ENCODE assay signal across 26 cellular contexts in the genomic region with DNA sequence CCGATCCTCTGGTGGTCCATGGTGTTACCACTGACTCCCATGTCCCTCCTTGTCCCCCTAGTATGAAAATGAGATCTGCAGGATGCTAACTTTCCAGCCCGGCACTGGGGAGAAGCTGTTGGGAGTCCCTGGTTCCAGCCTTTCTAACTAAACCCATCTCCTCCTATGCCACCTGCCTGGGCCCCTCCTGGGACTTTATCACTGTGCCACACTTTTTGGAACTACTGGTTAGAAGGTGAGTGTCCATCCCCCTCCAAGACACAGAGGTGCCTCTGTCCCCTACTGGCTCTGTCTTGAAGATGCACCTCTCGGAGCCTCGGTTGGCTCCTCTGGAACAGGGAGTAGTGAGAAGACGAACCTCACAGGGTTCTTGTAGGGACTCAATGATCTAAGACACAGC. TPM values are rescaled to one million over a fixed set of nuclear protein-coding genes. Genes with fewer than 3 reads are reported as not detected.
DNase-seq lines count a peak whose midpoint lies in the region; ATAC-seq and TF ChIP-seq lines count a peak whose summit lies in the region.
"Had no signal": no experiment of that assay in that cellular context is flagged by ENCODE, and none has a peak within 500 bp of the region (broad histone marks: within the 10 kb centered on the region; RNA-seq: fewer than 3 reads in every experiment).

A gene with protein sequence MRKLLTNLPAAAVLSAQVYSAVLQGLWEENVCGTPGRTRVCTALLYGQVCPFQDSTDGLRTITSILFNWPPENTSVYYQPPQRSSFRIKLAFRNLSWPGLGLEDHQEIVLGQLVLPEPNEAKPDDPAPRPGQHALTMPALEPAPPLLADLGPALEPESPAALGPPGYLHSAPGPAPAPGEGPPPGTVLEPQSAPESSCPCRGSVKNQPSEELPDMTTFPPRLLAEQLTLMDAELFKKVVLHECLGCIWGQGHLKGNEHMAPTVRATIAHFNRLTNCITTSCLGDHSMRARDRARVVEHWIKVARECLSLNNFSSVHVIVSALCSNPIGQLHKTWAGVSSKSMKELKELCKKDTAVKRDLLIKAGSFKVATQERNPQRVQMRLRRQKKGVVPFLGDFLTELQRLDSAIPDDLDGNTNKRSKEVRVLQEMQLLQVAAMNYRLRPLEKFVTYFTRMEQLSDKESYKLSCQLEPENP (plus strand): TSS at position 301 of the 400 bp plus-strand sequence. CDS start 1,018 bp downstream, outside the sequence.

- TF ChIP-seq CTCF in CD8-positive, alpha-beta T cell (IDR thresholded peaks at IDR 0.05), result no peak

- no peak within 1 kb of the TSS for H3K4me3 ChIP-seq in CD8-positive, alpha-beta T cell (ENCODE audit: low read depth, low read length)
- H3K4me3 ChIP-seq: esophagus squamous epithelium, gastroesophageal sphincter, HAP-1, ovary, upper lobe of left lung had no signal

- peak; percentile 23 for DNase-seq in activated T-cell treated with anti-CD3 and anti-CD28 coated beads, Interleukin-2, amount 50 U/mL, for 24 hours
- DNase-seq in activated T-cell treated with anti-CD3 and anti-CD28 coated beads, Interleukin-2, amount 50 U/mL, for 48 hours, result no peak
- no peak for DNase-seq in CD8-positive, alpha-beta T cell
- DNase-seq in activated T-helper 1 cell treated with anti-CD3 and anti-CD28 coated beads, Interleukin-12 subunit alpha, Interleukin-12 subunit beta, Interleukin-2, Interleukin-4 antibody, amounts not matched to agents 30 ng/mL and 10 ng/mL and 1 ng/mL, durations not matched to agents 14 hours and 24 hours and 36 hours (ENCODE audit: low spot score), result no peak
- peak; percentile 45 for DNase-seq in posterior vena cava (ENCODE audit: low spot score)
- no peak for DNase-seq in NCI-H526 (lab: John Stamatoyannopoulos, UW)
- DNase-seq in iPS-NIHi11 (ENCODE audit: low spot score), result no peak
- DNase-seq: DMS 273 treated with DMSO at 0.1 percent for 48 hours; effector memory CD4-positive, alpha-beta T cell; esophagus squamous epithelium; mammary epithelial cell; NCI-H1417; NCI-H2081 treated with DMSO at 0.1 percent for 48 hours; NCI-H446; ovary; PC-3; SIG-M5; stimulated activated CD8-positive, alpha-beta memory T cell treated with anti-CD3 and anti-CD28 coated beads, Interleukin-4, amount 100 ng/mL, for 48 hours; upper lobe of left lung had no signal

- no peak within 1 kb of the TSS for H3K27ac ChIP-seq in CD8-positive, alpha-beta T cell (ENCODE audit: low read depth, low read length)
- H3K27ac ChIP-seq: esophagus squamous epithelium, gastroesophageal sphincter, ovary, upper lobe of left lung had no signal

- POLR2A ChIA-PET in CD8-positive, alpha-beta T cell (lab: Charles Lee), result no interaction called here

- no peaks in the 10 kb centered on the region for H3K27me3 Mint-ChIP-seq in activated T-cell treated with anti-CD3 and anti-CD28 coated beads, Interleukin-2, amount 50 U/mL, for 24 hours
- H3K27me3 Mint-ChIP-seq in CD8-positive, alpha-beta T cell (ENCODE audit: low read depth), result no peaks in the 10 kb centered on the region
- H3K27me3 Mint-ChIP-seq in activated T-helper 1 cell treated with anti-CD3 and anti-CD28 coated beads, Interleukin-12 subunit alpha, Interleukin-12 subunit beta, Interleukin-2, Interleukin-4 antibody, amounts not matched to agents 30 ng/mL and 10 ng/mL and 1 ng/mL, durations not matched to agents 14 hours and 24 hours and 36 hours (ENCODE audit: insufficient read depth), result no peaks in the 10 kb centered on the region
- H3K27me3 Mint-ChIP-seq: activated naive CD4-positive, alpha-beta T cell treated with anti-CD3 and anti-CD28 coated beads, Interleukin-2, amount 50 U/mL, for 24 hours had no signal

- CTCF ChIA-PET in CD8-positive, alpha-beta T cell (lab: Charles Lee), result no interaction called here

- no peak for ATAC-seq in CD8-positive, alpha-beta T cell
- no peak for ATAC-seq in HG03457 (IDR thresholded peaks at IDR 0.05; ENCODE audit: unreplicated experiment)
- ATAC-seq: gastroesophageal sphincter, PC-3, sciatic nerve had no signal

- no peak within 1 kb of the TSS for H3K4me3 Mint-ChIP-seq in activated T-cell treated with anti-CD3 and anti-CD28 coated beads, Interleukin-2, amount 50 U/mL, for 24 hours
- H3K4me3 Mint-ChIP-seq in CD8-positive, alpha-beta T cell, result no peak within 1 kb of the TSS
- H3K4me3 Mint-ChIP-seq in activated T-helper 1 cell treated with anti-CD3 and anti-CD28 coated beads, Interleukin-12 subunit alpha, Interleukin-12 subunit beta, Interleukin-2, Interleukin-4 antibody, amounts not matched to agents 30 ng/mL and 10 ng/mL and 1 ng/mL, durations not matched to agents 14 hours and 24 hours and 36 hours, result no peak within 1 kb of the TSS
- H3K4me3 Mint-ChIP-seq: activated naive CD4-positive, alpha-beta T cell treated with anti-CD3 and anti-CD28 coated beads, Interleukin-2, amount 50 U/mL, for 24 hours had no signal

- H3K4me1 ChIP-seq in CD8-positive, alpha-beta T cell (ENCODE audit: insufficient read depth, low read length), result peaks cover 17% of the 10 kb centered on the region
- H3K4me1 ChIP-seq: HAP-1 had no signal

- H3K36me3 ChIP-seq in CD8-positive, alpha-beta T cell (ENCODE audit: insufficient read depth, low read length), result peaks cover 3% of the 10 kb centered on the region
- H3K36me3 ChIP-seq: ovary had no signal

- H3K27ac Mint-ChIP-seq in activated T-cell treated with anti-CD3 and anti-CD28 coated beads, Interleukin-2, amount 50 U/mL, for 24 hours, result peak within 1 kb of the TSS; percentile 34
- peak within 1 kb of the TSS; percentile 20 for H3K27ac Mint-ChIP-seq in CD8-positive, alpha-beta T cell
- H3K27ac Mint-ChIP-seq in activated T-helper 1 cell treated with anti-CD3 and anti-CD28 coated beads, Interleukin-12 subunit alpha, Interleukin-12 subunit beta, Interleukin-2, Interleukin-4 antibody, amounts not matched to agents 30 ng/mL and 10 ng/mL and 1 ng/mL, durations not matched to agents 14 hours and 24 hours and 36 hours, result no peak within 1 kb of the TSS
- H3K27ac Mint-ChIP-seq: activated naive CD4-positive, alpha-beta T cell treated with anti-CD3 and anti-CD28 coated beads, Interleukin-2, amount 50 U/mL, for 24 hours had no signal

- H3K36me3 Mint-ChIP-seq in activated T-cell treated with anti-CD3 and anti-CD28 coated beads, Interleukin-2, amount 50 U/mL, for 24 hours (ENCODE audit: low read depth), result peaks cover 64% of the 10 kb centered on the region
- H3K36me3 Mint-ChIP-seq in CD8-positive, alpha-beta T cell, result peaks cover 36% of the 10 kb centered on the region
- peaks cover 19% of the 10 kb centered on the region for H3K36me3 Mint-ChIP-seq in activated T-helper 1 cell treated with anti-CD3 and anti-CD28 coated beads, Interleukin-12 subunit alpha, Interleukin-12 subunit beta, Interleukin-2, Interleukin-4 antibody, amounts not matched to agents 30 ng/mL and 10 ng/mL and 1 ng/mL, durations not matched to agents 14 hours and 24 hours and 36 hours (ENCODE audit: low read depth)

- no peaks in the 10 kb centered on the region for H3K9me3 ChIP-seq in CD8-positive, alpha-beta T cell (ENCODE audit: low read length)
- H3K9me3 ChIP-seq: esophagus squamous epithelium, gastroesophageal sphincter, HAP-1, ovary, upper lobe of left lung had no signal

- no peaks in the 10 kb centered on the region for H3K9me3 Mint-ChIP-seq in activated T-cell treated with anti-CD3 and anti-CD28 coated beads, Interleukin-2, amount 50 U/mL, for 24 hours
- no peaks in the 10 kb centered on the region for H3K9me3 Mint-ChIP-seq in CD8-positive, alpha-beta T cell
- H3K9me3 Mint-ChIP-seq in activated T-helper 1 cell treated with anti-CD3 and anti-CD28 coated beads, Interleukin-12 subunit alpha, Interleukin-12 subunit beta, Interleukin-2, Interleukin-4 antibody, amounts not matched to agents 30 ng/mL and 10 ng/mL and 1 ng/mL, durations not matched to agents 14 hours and 24 hours and 36 hours, result no peaks in the 10 kb centered on the region
- H3K9me3 Mint-ChIP-seq: activated naive CD4-positive, alpha-beta T cell treated with anti-CD3 and anti-CD28 coated beads, Interleukin-2, amount 50 U/mL, for 24 hours had no signal

- peaks cover 20% of the 10 kb centered on the region for H3K4me1 Mint-ChIP-seq in activated T-cell treated with anti-CD3 and anti-CD28 coated beads, Interleukin-2, amount 50 U/mL, for 24 hours (ENCODE audit: low read depth)
- H3K4me1 Mint-ChIP-seq in CD8-positive, alpha-beta T cell (ENCODE audit: low read depth), result peaks cover 31% of the 10 kb centered on the region
- peaks cover 10% of the 10 kb centered on the region for H3K4me1 Mint-ChIP-seq in activated T-helper 1 cell treated with anti-CD3 and anti-CD28 coated beads, Interleukin-12 subunit alpha, Interleukin-12 subunit beta, Interleukin-2, Interleukin-4 antibody, amounts not matched to agents 30 ng/mL and 10 ng/mL and 1 ng/mL, durations not matched to agents 14 hours and 24 hours and 36 hours (ENCODE audit: low read depth)

- intact Hi-C loops in CD8-positive, alpha-beta T cell (cut with DNase I, micrococcal nuclease), result no loop called here
- intact Hi-C loops in activated T-helper 1 cell treated with anti-CD3 and anti-CD28 coated beads, Interleukin-12 subunit alpha, Interleukin-12 subunit beta, Interleukin-2, Interleukin-4 antibody, amounts not matched to agents 30 ng/mL and 10 ng/mL and 1 ng/mL, durations not matched to agents 14 hours and 24 hours and 36 hours (cut with micrococcal nuclease), result no loop called here
- intact Hi-C loops in posterior vena cava (cut with DNase I), result no loop called here

- H3K27me3 ChIP-seq in CD8-positive, alpha-beta T cell (ENCODE audit: insufficient read depth, low read length), result no peaks in the 10 kb centered on the region
- H3K27me3 ChIP-seq: esophagus squamous epithelium, gastroesophageal sphincter, ovary, upper lobe of left lung had no signal

RNA-seq across cellular contexts. Expression of the gene that starts here (rescaled TPM):
- 10 to 100 TPM; 24.7 to 26.2 TPM for total RNA-seq in CD8-positive, alpha-beta T cell
- total RNA-seq in activated T-helper 1 cell treated with anti-CD3 and anti-CD28 coated beads, Interleukin-12 subunit alpha, Interleukin-12 subunit beta, Interleukin-2, Interleukin-4 antibody, amounts not matched to agents 30 ng/mL and 10 ng/mL and 1 ng/mL, durations not matched to agents 14 hours and 24 hours and 36 hours, result 9.3 and 11.7 TPM in 2 replicates
- total RNA-seq in posterior vena cava, result 1 to 10 TPM in 1 of 2 donors, under 1 TPM in 1; 0.24 to 1.7 TPM
- total RNA-seq: esophagus squamous epithelium, kidney epithelial cell, mammary epithelial cell, MCF 10A, PC-3 had no signal

Comparison
In these comparisons a context has a peak if more than half of its experiments do, and no peak if none do; other contexts are left out.
1. DNase-seq: peak in activated T-cell treated with anti-CD3 and anti-CD28 coated beads, Interleukin-2, amount 50 U/mL, for 24 hours (single experiment) and posterior vena cava (single experiment); none in activated T-cell treated with anti-CD3 and anti-CD28 coated beads, Interleukin-2, amount 50 U/mL, for 48 hours (0 of 2), CD8-positive, alpha-beta T cell (0 of 7), activated T-helper 1 cell treated with anti-CD3 and anti-CD28 coated beads, Interleukin-12 subunit alpha, Interleukin-12 subunit beta, Interleukin-2, Interleukin-4 antibody, amounts not matched to agents 30 ng/mL and 10 ng/mL and 1 ng/mL, durations not matched to agents 14 hours and 24 hours and 36 hours (single experiment), NCI-H526 (0 of 2) and iPS-NIHi11 (single experiment).